8 cellular contexts compared by ENCODE assay signal in genomic region chr6:158660331-158660730, GRCh38.
DNase-seq lines count a peak whose midpoint lies in the region; ATAC-seq and TF ChIP-seq lines count a peak whose summit lies in the region.

No MANE protein-coding gene starts in this region.

- H3K4me3 ChIP-seq in AG10803 (ENCODE audit: low read length) (no peak overlapping the region), fibroblast of pulmonary artery (replicated peaks; ENCODE audit: low read depth, low read length) (no peak overlapping the region)

- peak; percentile 65 for ATAC-seq in GM18498 (IDR thresholded peaks at IDR 0.05; ENCODE audit: unreplicated experiment)
- peak; percentile 44 for ATAC-seq in stimulated activated naive CD8-positive, alpha-beta T cell treated with anti-CD3 and anti-CD28 coated beads, Interleukin-15, Interleukin-2, amounts not matched to agents 100 U/mL and 50 U/mL, for 24 hours
- ATAC-seq in HG03457 (IDR thresholded peaks at IDR 0.05; ENCODE audit: unreplicated experiment), result no peak
- no peak for ATAC-seq in GM19328 (IDR thresholded peaks at IDR 0.05; ENCODE audit: unreplicated experiment)

- TF ChIP-seq CTCF in AG10803 (conservative IDR thresholded peaks at IDR 0.05; ENCODE audit: low read length), result peak; percentile 57
- TF ChIP-seq CTCF in fibroblast of pulmonary artery (IDR thresholded peaks at IDR 0.05; ENCODE audit: low read length, missing control alignments), result peak; percentile 56

- peak; percentile 18 for DNase-seq in AG10803 (ENCODE audit: low read depth)
- peak; percentile 90 for DNase-seq in NCI-H146 (lab: John Stamatoyannopoulos, UW)
- DNase-seq in activated CD4-positive, alpha-beta T cell treated with anti-CD3 and anti-CD28 coated beads for 4 hours, result peak; percentile 40 to 42
- DNase-seq in fibroblast of pulmonary artery (ENCODE audit: low read depth), result no peak
- peak; percentile 32 for DNase-seq in stimulated activated naive CD8-positive, alpha-beta T cell treated with anti-CD3 and anti-CD28 coated beads, Interleukin-15, Interleukin-2, amounts not matched to agents 100 U/mL and 50 U/mL, for 24 hours

Comparison
In these comparisons a context has a peak if more than half of its experiments do, and no peak if none do; other contexts are left out.
1. ATAC-seq: peak in GM18498 (single experiment) and stimulated activated naive CD8-positive, alpha-beta T cell treated with anti-CD3 and anti-CD28 coated beads, Interleukin-15, Interleukin-2, amounts not matched to agents 100 U/mL and 50 U/mL, for 24 hours (single experiment); none in HG03457 (single experiment) and GM19328 (single experiment).